13 cellular contexts compared by ENCODE assay signal in the genomic region with DNA sequence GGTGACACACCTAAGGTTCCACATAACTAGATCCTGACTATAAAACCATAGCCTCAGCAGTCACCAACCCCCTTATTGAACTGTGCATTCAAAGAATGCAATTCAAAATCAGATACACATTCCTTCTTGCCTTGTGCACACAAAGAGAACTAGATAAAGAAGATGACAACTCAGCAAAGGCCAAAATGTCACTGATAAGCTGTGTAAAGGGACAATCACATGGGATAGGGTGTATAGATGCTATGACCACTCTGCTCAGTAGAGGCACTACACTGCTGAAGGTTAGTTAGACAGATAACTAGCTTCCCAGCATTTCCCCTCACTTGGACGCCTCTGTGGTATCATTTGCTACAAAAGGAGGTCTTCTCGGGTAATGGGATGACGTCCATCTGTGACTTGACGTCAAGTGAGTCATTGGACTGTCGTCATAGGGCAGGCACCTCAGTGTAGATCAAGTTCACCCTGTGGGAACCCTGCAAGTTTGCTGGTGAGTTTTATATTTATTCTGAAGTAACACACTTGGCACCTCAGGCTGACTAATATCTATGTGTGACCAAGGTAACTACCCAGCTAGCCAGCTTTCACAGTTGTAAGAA.
DNase-seq lines count a peak whose midpoint lies in the region; ATAC-seq lines count a peak whose summit lies in the region.
"Had no signal": no experiment of that assay in that cellular context is flagged by ENCODE, and none has a peak within 500 bp of the region (broad histone marks: within the 10 kb centered on the region; RNA-seq: fewer than 3 reads in every experiment).

No MANE protein-coding gene starts in this region.

- H3K9me2 ChIP-seq in GM23248 (ENCODE audit: insufficient read depth), result no peaks in the 10 kb centered on the region

- H3K27ac ChIP-seq in GM23248, result no peak overlapping the region
- no peak overlapping the region for H3K27ac ChIP-seq in caudate nucleus (ENCODE audit: low read depth, low read length)
- H3K27ac ChIP-seq: BLaER1 treated with 17β-estradiol and CSF1 and Interleukin-3, amounts not matched to agents 10 nM and 100 nM had no signal

- no peak overlapping the region for H2AFZ ChIP-seq in GM23248

- no peaks in the 10 kb centered on the region for H4K20me1 ChIP-seq in GM23248 (ENCODE audit: insufficient read depth)
- H4K20me1 ChIP-seq: BLaER1 treated with 17β-estradiol and CSF1 and Interleukin-3, amounts not matched to agents 10 nM and 100 nM had no signal

- peak; percentile 6 for DNase-seq in GM23248
- DNase-seq in OCI-M1 (lab: John Stamatoyannopoulos, UW), result peak; percentile 51
- DNase-seq in left lobe of liver (ENCODE audit: low spot score), result no peak
- DNase-seq in caudate nucleus (lab: John Stamatoyannopoulos, UW), result no peak
- DNase-seq in NCI-H345 (lab: John Stamatoyannopoulos, UW), result no peak
- no peak for DNase-seq in GM19240 (ENCODE audit: insufficient read length, low spot score)
- DNase-seq: DMS 273 treated with DMSO at 0.1 percent for 48 hours, NCI-H1436, NCI-H2081, NCI-H526 had no signal

- ATAC-seq in left lobe of liver, result peak; percentile 72
- no peak for ATAC-seq in GM18873 (IDR thresholded peaks at IDR 0.05; ENCODE audit: low FRiP score, unreplicated experiment)

- no peak overlapping the region for H3K9ac ChIP-seq in GM23248
- H3K9ac ChIP-seq: BLaER1 treated with 17β-estradiol and CSF1 and Interleukin-3, amounts not matched to agents 10 nM and 100 nM had no signal

- H3F3A ChIP-seq in GM23248 (ENCODE audit: insufficient read depth), result peaks cover 11% of the 10 kb centered on the region

- no peaks in the 10 kb centered on the region for H3K27me3 ChIP-seq in GM23248 (replicated peaks; ENCODE audit: insufficient read depth)
- H3K27me3 ChIP-seq: BLaER1 treated with 17β-estradiol and CSF1 and Interleukin-3, amounts not matched to agents 10 nM and 100 nM had no signal

- H3K36me3 ChIP-seq in GM23248 (ENCODE audit: low read depth), result no peaks in the 10 kb centered on the region
- H3K36me3 ChIP-seq: BLaER1 treated with 17β-estradiol and CSF1 and Interleukin-3, amounts not matched to agents 10 nM and 100 nM; HAP-1 had no signal

- no peaks in the 10 kb centered on the region for H3K9me3 ChIP-seq in GM23248 (ENCODE audit: low read depth)
- H3K9me3 ChIP-seq: BLaER1 treated with 17β-estradiol and CSF1 and Interleukin-3, amounts not matched to agents 10 nM and 100 nM; HAP-1 had no signal

- no peak overlapping the region for H3K4me2 ChIP-seq in GM23248 (ENCODE audit: unreplicated experiment)
- H3K4me2 ChIP-seq: BLaER1 treated with 17β-estradiol and CSF1 and Interleukin-3, amounts not matched to agents 10 nM and 100 nM had no signal

- WGBS in GM23248 (ENCODE audit: low coverage in 1 of 2, low lambda C conversion rate in 2 of 2, missing lambda C conversion rate in 2 of 2), 2 experiments, result 76% methylated on average over 5 of the region's 5 CpGs

- H3K4me1 ChIP-seq in GM23248 (ENCODE audit: insufficient read depth), result peaks cover 7% of the 10 kb centered on the region; the same call in 1 of the 2 replicates
- H3K4me1 ChIP-seq: BLaER1 treated with 17β-estradiol and CSF1 and Interleukin-3, amounts not matched to agents 10 nM and 100 nM; HAP-1 had no signal

- no peaks in the 10 kb centered on the region for H3K79me2 ChIP-seq in GM23248 (ENCODE audit: insufficient read depth)

- H3K4me3 ChIP-seq in GM23248, result no peak overlapping the region
- H3K4me3 ChIP-seq: BLaER1 treated with 17β-estradiol and CSF1 and Interleukin-3, amounts not matched to agents 10 nM and 100 nM; HAP-1 had no signal

- in situ Hi-C loops in GM23248 (cut with MboI), result no loop called here

Comparison
In these comparisons a context has a peak if more than half of its experiments do, and no peak if none do; other contexts are left out.
1. DNase-seq: peak in GM23248 (single experiment) and OCI-M1 (single experiment); none in left lobe of liver (single experiment), caudate nucleus (0 of 61), NCI-H345 (single experiment) and GM19240 (single experiment).